Comparison of ENCODE assay signal across 13 cellular contexts in the genomic region with DNA sequence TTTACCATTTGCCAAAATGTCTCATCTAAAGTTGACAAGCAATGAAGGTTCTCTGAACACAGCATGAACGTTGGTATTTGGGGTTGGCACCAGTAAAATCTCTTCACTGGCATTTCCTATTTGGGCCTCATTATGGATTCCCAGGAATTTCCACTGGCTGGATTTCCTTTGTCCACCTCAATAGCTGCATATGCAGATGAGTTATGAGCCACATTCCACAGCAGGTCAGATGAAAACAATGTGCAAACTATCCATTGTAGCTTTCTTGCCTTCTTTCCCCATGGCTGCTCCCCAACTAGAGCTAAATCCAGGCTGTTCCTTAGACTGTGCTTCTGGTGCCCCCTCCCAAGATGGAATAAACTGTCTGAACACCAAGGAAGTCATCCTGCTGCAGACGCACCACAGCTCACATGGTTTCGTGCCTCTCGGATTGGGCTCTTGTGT.
DNase-seq lines count a peak whose midpoint lies in the region; FAIRE-seq and TF ChIP-seq lines count a peak whose summit lies in the region.
"Had no signal": no experiment of that assay in that cellular context is flagged by ENCODE, and none has a peak within 500 bp of the region (broad histone marks: within the 10 kb centered on the region; RNA-seq: fewer than 3 reads in every experiment).

No MANE protein-coding gene starts in this region.

- FAIRE-seq in urothelium cell line (lab: Jason Lieb, UNC): peak; percentile 30
- FAIRE-seq: K562, pancreas had no signal

- H3K9ac ChIP-seq in adipocyte (ENCODE audit: low read length): peak overlapping the region; percentile 9

- in situ Hi-C loops in HAP-1 (cut with MboI; ENCODE audit: low sequenced_read_pairs): no loop called here

- no peak for TF ChIP-seq CTCF in fibroblast of the aortic adventitia (IDR thresholded peaks at IDR 0.05; ENCODE audit: insufficient read depth, low read length)

- H3K4me3 ChIP-seq in HAP-1 (no peak overlapping the region), adipocyte (ENCODE audit: low read length) (peak overlapping the region; percentile 6), fibroblast of the aortic adventitia (ENCODE audit: low read depth, low read length) (no peak overlapping the region)
- H3K4me3 ChIP-seq: heart right ventricle, K562, lower lobe of right lung, pancreas had no signal

- no peaks in the 10 kb centered on the region for H3K9me3 ChIP-seq in HAP-1
- H3K9me3 ChIP-seq in adipocyte (ENCODE audit: control insufficient read depth, low read length): no peaks in the 10 kb centered on the region
- H3K9me3 ChIP-seq: lower lobe of right lung, pancreas had no signal

- DNase-seq in HAP-1 (ENCODE audit: low spot score in 2 of 2) (peak; percentile 52 to 60), adipocyte (ENCODE audit: low read depth) (peak; percentile 47), fibroblast of the aortic adventitia (ENCODE audit: low read depth) (peak; percentile 88), urothelium cell line (ENCODE audit: low spot score) (no peak), T1000 (lab: John Stamatoyannopoulos, UW) (no peak), substantia nigra (lab: John Stamatoyannopoulos, UW) (no peak), KG1 (lab: John Stamatoyannopoulos, UW) (no peak)
- DNase-seq: activated gamma-delta T cell, heart right ventricle, lower lobe of right lung, NCI-H187 treated with DMSO at 0.1 percent for 48 hours, pancreas had no signal

- H3K36me3 ChIP-seq in HAP-1 (replicated peaks): no peaks in the 10 kb centered on the region
- H3K36me3 ChIP-seq in adipocyte (ENCODE audit: control insufficient read depth, insufficient read depth, low read length, severe bottlenecking): no peaks in the 10 kb centered on the region
- H3K36me3 ChIP-seq: heart right ventricle, lower lobe of right lung, pancreas had no signal

- H3K4me1 ChIP-seq in HAP-1: peaks cover 11% of the 10 kb centered on the region
- H3K4me1 ChIP-seq in adipocyte (ENCODE audit: control insufficient read depth, insufficient read depth, low read length): peaks cover 42% of the 10 kb centered on the region
- H3K4me1 ChIP-seq: lower lobe of right lung had no signal

- no peak overlapping the region for H3K27ac ChIP-seq in substantia nigra (ENCODE audit: low read depth, low read length, poor library complexity, severe bottlenecking)
- H3K27ac ChIP-seq: heart right ventricle, lower lobe of right lung, pancreas had no signal

- H3K27me3 ChIP-seq in HAP-1 (ENCODE audit: low read depth): no peaks in the 10 kb centered on the region
- H3K27me3 ChIP-seq in adipocyte (replicated peaks; ENCODE audit: control insufficient read depth, insufficient read depth, low read length): no peaks in the 10 kb centered on the region
- H3K27me3 ChIP-seq: heart right ventricle, pancreas had no signal

Comparison
In these comparisons a context has a peak if more than half of its experiments do, and no peak if none do; other contexts are left out.
1. DNase-seq: peak in HAP-1 (2 of 2), adipocyte (single experiment) and fibroblast of the aortic adventitia (single experiment); none in urothelium cell line (single experiment), T1000 (single experiment), substantia nigra (0 of 49) and KG1 (single experiment).